Comparison of ENCODE assay signal across 17 cellular contexts in the genomic region with DNA sequence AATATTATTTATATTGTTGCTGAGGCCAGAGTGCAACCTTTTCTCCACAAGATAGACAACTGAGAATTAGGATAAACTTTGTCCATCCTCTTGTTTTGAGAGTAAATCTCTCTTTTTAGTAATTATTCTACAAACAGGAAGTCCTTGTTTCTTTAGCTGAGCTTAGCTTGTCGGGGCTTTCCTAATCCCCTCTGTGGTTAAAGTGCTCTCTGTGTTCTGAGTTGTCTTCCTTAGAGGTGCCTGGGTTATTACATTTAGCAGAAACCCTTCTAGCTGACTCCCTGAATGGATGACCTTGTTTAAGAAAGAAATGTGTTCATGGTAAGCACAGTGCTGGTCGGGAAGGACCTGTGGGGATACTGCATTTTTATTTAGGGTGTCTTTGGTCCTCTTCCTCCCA. TPM values are rescaled to one million over a fixed set of nuclear protein-coding genes. Genes with fewer than 3 reads are reported as not detected.
DNase-seq lines count a peak whose midpoint lies in the region; ATAC-seq and TF ChIP-seq lines count a peak whose summit lies in the region.
"Had no signal": no experiment of that assay in that cellular context is flagged by ENCODE, and none has a peak within 500 bp of the region (broad histone marks: within the 10 kb centered on the region; RNA-seq: fewer than 3 reads in every experiment).

No MANE protein-coding gene starts in this region.

- H3K36me3 Mint-ChIP-seq in activated CD8-positive, alpha-beta memory T cell treated with anti-CD3 and anti-CD28 coated beads, Interleukin-2, amount 10 ng/mL, durations not matched to agents 7 days and 5 days: peaks cover 64% of the 10 kb centered on the region
- H3K36me3 Mint-ChIP-seq in activated CD8-positive, alpha-beta T cell treated with anti-CD3 and anti-CD28 coated beads for 36 hours (ENCODE audit: low read depth): peaks cover 56% of the 10 kb centered on the region
- peaks cover 53% of the 10 kb centered on the region for H3K36me3 Mint-ChIP-seq in stimulated activated memory B cell treated with anti-CD40 and anti-IgM and Interleukin-4, amounts not matched to agents 10 μg/mL and 1 μg/mL and 100 μg/mL, for 72 hours

- no peaks in the 10 kb centered on the region for H3K9me3 Mint-ChIP-seq in activated CD8-positive, alpha-beta memory T cell treated with anti-CD3 and anti-CD28 coated beads, Interleukin-2, amount 10 ng/mL, durations not matched to agents 7 days and 5 days (ENCODE audit: low read depth)
- H3K9me3 Mint-ChIP-seq in activated CD8-positive, alpha-beta T cell treated with anti-CD3 and anti-CD28 coated beads for 36 hours: no peaks in the 10 kb centered on the region
- H3K9me3 Mint-ChIP-seq in stimulated activated memory B cell treated with anti-CD40 and anti-IgM and Interleukin-4, amounts not matched to agents 10 μg/mL and 1 μg/mL and 100 μg/mL, for 72 hours: no peaks in the 10 kb centered on the region

- CTCF ChIA-PET in activated CD8-positive, alpha-beta memory T cell treated with anti-CD3 and anti-CD28 coated beads, Interleukin-2, amount 10 ng/mL, durations not matched to agents 7 days and 5 days (lab: Charles Lee): interaction anchor here (1.5 to 3.0 kb wide), 2 partner anchors 8 to 101 kb away, joined by 4 to 25 read pairs; no protein-coding TSS in a partner anchor
- CTCF ChIA-PET in activated CD8-positive, alpha-beta T cell treated with anti-CD3 and anti-CD28 coated beads for 36 hours (lab: Charles Lee): interaction anchor here (0.9 to 4.3 kb wide), 4 partner anchors 9 to 79 kb away, joined by 3 to 31 read pairs (median 3); a partner anchor contains a TSS

- H3K27ac Mint-ChIP-seq in activated CD8-positive, alpha-beta memory T cell treated with anti-CD3 and anti-CD28 coated beads, Interleukin-2, amount 10 ng/mL, durations not matched to agents 7 days and 5 days: peak overlapping the region; percentile 81
- peak overlapping the region; percentile 81 for H3K27ac Mint-ChIP-seq in activated CD8-positive, alpha-beta T cell treated with anti-CD3 and anti-CD28 coated beads for 36 hours
- H3K27ac Mint-ChIP-seq in stimulated activated memory B cell treated with anti-CD40 and anti-IgM and Interleukin-4, amounts not matched to agents 10 μg/mL and 1 μg/mL and 100 μg/mL, for 72 hours: peak overlapping the region; percentile 72

- intact Hi-C loops in activated CD8-positive, alpha-beta T cell treated with anti-CD3 and anti-CD28 coated beads for 36 hours (cut with micrococcal nuclease): no loop called here

- H3K4me3 Mint-ChIP-seq in activated CD8-positive, alpha-beta memory T cell treated with anti-CD3 and anti-CD28 coated beads, Interleukin-2, amount 10 ng/mL, durations not matched to agents 7 days and 5 days: no peak overlapping the region
- H3K4me3 Mint-ChIP-seq in activated CD8-positive, alpha-beta T cell treated with anti-CD3 and anti-CD28 coated beads for 36 hours: no peak overlapping the region
- peak overlapping the region; percentile 18 for H3K4me3 Mint-ChIP-seq in stimulated activated memory B cell treated with anti-CD40 and anti-IgM and Interleukin-4, amounts not matched to agents 10 μg/mL and 1 μg/mL and 100 μg/mL, for 72 hours

- peak; percentile 82 for ATAC-seq in activated CD8-positive, alpha-beta memory T cell treated with anti-CD3 and anti-CD28 coated beads, Interleukin-2, amount 10 ng/mL, durations not matched to agents 7 days and 5 days
- ATAC-seq in HG02870 (IDR thresholded peaks at IDR 0.05; ENCODE audit: unreplicated experiment): peak; percentile 92
- peak; percentile 94 for ATAC-seq in activated CD8-positive, alpha-beta T cell treated with anti-CD3 and anti-CD28 coated beads for 36 hours
- ATAC-seq in stimulated activated memory B cell treated with anti-CD40 and anti-IgM and Interleukin-4, amounts not matched to agents 10 μg/mL and 1 μg/mL and 100 μg/mL, for 72 hours: peak; percentile 85
- ATAC-seq in HG03175 (IDR thresholded peaks at IDR 0.05; ENCODE audit: unreplicated experiment): no peak
- ATAC-seq in GM21390 (IDR thresholded peaks at IDR 0.05; ENCODE audit: unreplicated experiment): no peak

- no peaks in the 10 kb centered on the region for H3K27me3 Mint-ChIP-seq in activated CD8-positive, alpha-beta memory T cell treated with anti-CD3 and anti-CD28 coated beads, Interleukin-2, amount 10 ng/mL, durations not matched to agents 7 days and 5 days
- no peaks in the 10 kb centered on the region for H3K27me3 Mint-ChIP-seq in activated CD8-positive, alpha-beta T cell treated with anti-CD3 and anti-CD28 coated beads for 36 hours
- H3K27me3 Mint-ChIP-seq in stimulated activated memory B cell treated with anti-CD40 and anti-IgM and Interleukin-4, amounts not matched to agents 10 μg/mL and 1 μg/mL and 100 μg/mL, for 72 hours: no peaks in the 10 kb centered on the region

- DNase-seq in activated CD8-positive, alpha-beta memory T cell treated with anti-CD3 and anti-CD28 coated beads, Interleukin-2, amount 10 ng/mL, durations not matched to agents 7 days and 5 days: no peak
- no peak for DNase-seq in activated CD8-positive, alpha-beta memory T cell treated with anti-CD3 and anti-CD28 coated beads for 24 hours
- peak; percentile 28 for DNase-seq in activated CD8-positive, alpha-beta T cell treated with anti-CD3 and anti-CD28 coated beads for 36 hours
- no peak for DNase-seq in SHP77 treated with DMSO at 0.1 percent for 48 hours (lab: John Stamatoyannopoulos, UW)
- DNase-seq: activated CD8-positive, alpha-beta memory T cell treated with anti-CD3 and anti-CD28 coated beads, Interleukin-2, amount 50 U/mL, for 4 hours; brain microvascular endothelial cell; effector CD8-positive, alpha-beta T cell; IMR-90; NCI-H146; NCI-H526; thyroid gland had no signal

- POLR2A ChIA-PET in activated CD8-positive, alpha-beta T cell treated with anti-CD3 and anti-CD28 coated beads for 36 hours (lab: Charles Lee): interaction anchor here (0.6 to 1.1 kb wide), 2 partner anchors 32 to 63 kb away, joined by 3 to 4 read pairs; no protein-coding TSS in a partner anchor

- no peak for TF ChIP-seq CTCF in activated CD8-positive, alpha-beta T cell treated with anti-CD3 and anti-CD28 coated beads for 36 hours (IDR thresholded peaks at IDR 0.05)

- peaks cover 21% of the 10 kb centered on the region for H3K4me1 Mint-ChIP-seq in activated CD8-positive, alpha-beta memory T cell treated with anti-CD3 and anti-CD28 coated beads, Interleukin-2, amount 10 ng/mL, durations not matched to agents 7 days and 5 days
- H3K4me1 Mint-ChIP-seq in activated CD8-positive, alpha-beta T cell treated with anti-CD3 and anti-CD28 coated beads for 36 hours (ENCODE audit: low read depth): peaks cover 17% of the 10 kb centered on the region
- H3K4me1 Mint-ChIP-seq in stimulated activated memory B cell treated with anti-CD40 and anti-IgM and Interleukin-4, amounts not matched to agents 10 μg/mL and 1 μg/mL and 100 μg/mL, for 72 hours: peaks cover 11% of the 10 kb centered on the region

RNA-seq across cellular contexts. Expression of a gene that starts 12.7 kb away (rescaled TPM):
- 100 to 1,000 TPM in 1 of 2 experiments, 10 to 100 TPM in 1; 84.2 to 101 TPM for total RNA-seq in activated CD8-positive, alpha-beta memory T cell treated with anti-CD3 and anti-CD28 coated beads, Interleukin-2, amount 10 ng/mL, durations not matched to agents 7 days and 5 days
- total RNA-seq in activated CD8-positive, alpha-beta T cell treated with anti-CD3 and anti-CD28 coated beads for 36 hours: 10 to 100 TPM; 86.0 to 86.8 TPM

RNA-seq across cellular contexts. Expression of a gene that starts 16.8 kb away (rescaled TPM):
- 10 to 100 TPM; 47.3 to 47.9 TPM for total RNA-seq in activated CD8-positive, alpha-beta memory T cell treated with anti-CD3 and anti-CD28 coated beads, Interleukin-2, amount 10 ng/mL, durations not matched to agents 7 days and 5 days
- 10 to 100 TPM; 25.4 to 29.1 TPM for total RNA-seq in activated CD8-positive, alpha-beta T cell treated with anti-CD3 and anti-CD28 coated beads for 36 hours

RNA-seq across cellular contexts. Expression of a gene that starts 26.2 kb away (rescaled TPM):
- total RNA-seq in activated CD8-positive, alpha-beta memory T cell treated with anti-CD3 and anti-CD28 coated beads, Interleukin-2, amount 10 ng/mL, durations not matched to agents 7 days and 5 days: 1 to 10 TPM in 1 of 2 experiments, under 1 TPM in 1; 0.91 to 1.7 TPM
- total RNA-seq in activated CD8-positive, alpha-beta T cell treated with anti-CD3 and anti-CD28 coated beads for 36 hours: 1 to 10 TPM; 1.0 to 1.2 TPM

RNA-seq across cellular contexts. Expression of a gene that starts 33.1 kb away (rescaled TPM):
- total RNA-seq in activated CD8-positive, alpha-beta memory T cell treated with anti-CD3 and anti-CD28 coated beads, Interleukin-2, amount 10 ng/mL, durations not matched to agents 7 days and 5 days: 100 to 1,000 TPM; 100 to 110 TPM
- total RNA-seq in activated CD8-positive, alpha-beta T cell treated with anti-CD3 and anti-CD28 coated beads for 36 hours: 100 to 1,000 TPM; 112 to 117 TPM

RNA-seq across cellular contexts. Expression of a gene that starts 39.3 kb away (rescaled TPM):
- not detected for total RNA-seq in activated CD8-positive, alpha-beta memory T cell treated with anti-CD3 and anti-CD28 coated beads, Interleukin-2, amount 10 ng/mL, durations not matched to agents 7 days and 5 days
- not detected for total RNA-seq in activated CD8-positive, alpha-beta T cell treated with anti-CD3 and anti-CD28 coated beads for 36 hours
- total RNA-seq: frontal cortex, IMR-90, osteocyte had no signal

Comparison
In these comparisons a context has a peak if more than half of its experiments do, and no peak if none do; other contexts are left out.
1. ATAC-seq: peak in activated CD8-positive, alpha-beta memory T cell treated with anti-CD3 and anti-CD28 coated beads, Interleukin-2, amount 10 ng/mL, durations not matched to agents 7 days and 5 days (single experiment), HG02870 (single experiment), activated CD8-positive, alpha-beta T cell treated with anti-CD3 and anti-CD28 coated beads for 36 hours (single experiment) and stimulated activated memory B cell treated with anti-CD40 and anti-IgM and Interleukin-4, amounts not matched to agents 10 μg/mL and 1 μg/mL and 100 μg/mL, for 72 hours (single experiment); none in HG03175 (single experiment) and GM21390 (single experiment).
2. Peak in every context shown above with its lines, with median percentiles within 50 percentile points of each other: H3K27ac Mint-ChIP-seq.